ENCODE assay signal across 1 cellular context in genomic region chr11:73322986-73323306, GRCh38.
TF ChIP-seq lines count a peak whose summit lies in the region.

No MANE protein-coding gene starts in this region.

TF ChIP-seq in GM23338, 12 proteins besides CTCF, POLR2A, EP300 and RAD21 (continued from another document):
- TF ChIP-seq, protein P1, sequence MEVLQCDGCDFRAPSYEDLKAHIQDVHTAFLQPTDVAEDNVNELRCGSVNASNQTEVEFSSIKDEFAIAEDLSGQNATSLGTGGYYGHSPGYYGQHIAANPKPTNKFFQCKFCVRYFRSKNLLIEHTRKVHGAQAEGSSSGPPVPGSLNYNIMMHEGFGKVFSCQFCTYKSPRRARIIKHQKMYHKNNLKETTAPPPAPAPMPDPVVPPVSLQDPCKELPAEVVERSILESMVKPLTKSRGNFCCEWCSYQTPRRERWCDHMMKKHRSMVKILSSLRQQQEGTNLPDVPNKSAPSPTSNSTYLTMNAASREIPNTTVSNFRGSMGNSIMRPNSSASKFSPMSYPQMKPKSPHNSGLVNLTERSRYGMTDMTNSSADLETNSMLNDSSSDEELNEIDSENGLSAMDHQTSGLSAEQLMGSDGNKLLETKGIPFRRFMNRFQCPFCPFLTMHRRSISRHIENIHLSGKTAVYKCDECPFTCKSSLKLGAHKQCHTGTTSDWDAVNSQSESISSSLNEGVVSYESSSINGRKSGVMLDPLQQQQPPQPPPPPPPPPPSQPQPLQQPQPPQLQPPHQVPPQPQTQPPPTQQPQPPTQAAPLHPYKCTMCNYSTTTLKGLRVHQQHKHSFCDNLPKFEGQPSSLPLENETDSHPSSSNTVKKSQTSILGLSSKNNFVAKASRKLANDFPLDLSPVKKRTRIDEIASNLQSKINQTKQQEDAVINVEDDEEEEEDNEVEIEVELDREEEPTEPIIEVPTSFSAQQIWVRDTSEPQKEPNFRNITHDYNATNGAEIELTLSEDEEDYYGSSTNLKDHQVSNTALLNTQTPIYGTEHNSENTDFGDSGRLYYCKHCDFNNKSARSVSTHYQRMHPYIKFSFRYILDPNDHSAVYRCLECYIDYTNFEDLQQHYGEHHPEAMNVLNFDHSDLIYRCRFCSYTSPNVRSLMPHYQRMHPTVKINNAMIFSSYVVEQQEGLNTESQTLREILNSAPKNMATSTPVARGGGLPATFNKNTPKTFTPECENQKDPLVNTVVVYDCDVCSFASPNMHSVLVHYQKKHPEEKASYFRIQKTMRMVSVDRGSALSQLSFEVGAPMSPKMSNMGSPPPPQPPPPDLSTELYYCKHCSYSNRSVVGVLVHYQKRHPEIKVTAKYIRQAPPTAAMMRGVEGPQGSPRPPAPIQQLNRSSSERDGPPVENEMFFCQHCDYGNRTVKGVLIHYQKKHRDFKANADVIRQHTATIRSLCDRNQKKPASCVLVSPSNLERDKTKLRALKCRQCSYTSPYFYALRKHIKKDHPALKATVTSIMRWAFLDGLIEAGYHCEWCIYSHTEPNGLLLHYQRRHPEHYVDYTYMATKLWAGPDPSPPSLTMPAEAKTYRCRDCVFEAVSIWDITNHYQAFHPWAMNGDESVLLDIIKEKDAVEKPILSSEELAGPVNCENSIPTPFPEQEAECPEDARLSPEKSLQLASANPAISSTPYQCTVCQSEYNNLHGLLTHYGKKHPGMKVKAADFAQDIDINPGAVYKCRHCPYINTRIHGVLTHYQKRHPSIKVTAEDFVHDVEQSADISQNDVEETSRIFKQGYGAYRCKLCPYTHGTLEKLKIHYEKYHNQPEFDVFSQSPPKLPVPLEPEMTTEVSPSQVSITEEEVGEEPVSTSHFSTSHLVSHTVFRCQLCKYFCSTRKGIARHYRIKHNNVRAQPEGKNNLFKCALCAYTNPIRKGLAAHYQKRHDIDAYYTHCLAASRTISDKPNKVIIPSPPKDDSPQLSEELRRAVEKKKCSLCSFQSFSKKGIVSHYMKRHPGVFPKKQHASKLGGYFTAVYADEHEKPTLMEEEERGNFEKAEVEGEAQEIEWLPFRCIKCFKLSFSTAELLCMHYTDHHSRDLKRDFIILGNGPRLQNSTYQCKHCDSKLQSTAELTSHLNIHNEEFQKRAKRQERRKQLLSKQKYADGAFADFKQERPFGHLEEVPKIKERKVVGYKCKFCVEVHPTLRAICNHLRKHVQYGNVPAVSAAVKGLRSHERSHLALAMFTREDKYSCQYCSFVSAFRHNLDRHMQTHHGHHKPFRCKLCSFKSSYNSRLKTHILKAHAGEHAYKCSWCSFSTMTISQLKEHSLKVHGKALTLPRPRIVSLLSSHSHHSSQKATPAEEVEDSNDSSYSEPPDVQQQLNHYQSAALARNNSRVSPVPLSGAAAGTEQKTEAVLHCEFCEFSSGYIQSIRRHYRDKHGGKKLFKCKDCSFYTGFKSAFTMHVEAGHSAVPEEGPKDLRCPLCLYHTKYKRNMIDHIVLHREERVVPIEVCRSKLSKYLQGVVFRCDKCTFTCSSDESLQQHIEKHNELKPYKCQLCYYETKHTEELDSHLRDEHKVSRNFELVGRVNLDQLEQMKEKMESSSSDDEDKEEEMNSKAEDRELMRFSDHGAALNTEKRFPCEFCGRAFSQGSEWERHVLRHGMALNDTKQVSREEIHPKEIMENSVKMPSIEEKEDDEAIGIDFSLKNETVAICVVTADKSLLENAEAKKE (CRISPR knock-in tag; IDR thresholded peaks at IDR 0.05) = no peak
- TF ChIP-seq EZH2 (IDR thresholded peaks at IDR 0.05; ENCODE audit: low read depth, unreplicated experiment) = no peak
- TF ChIP-seq CREB1 (CRISPR knock-in tag; IDR thresholded peaks at IDR 0.05; ENCODE audit: low read depth) = no peak
